Comparison of ENCODE assay signal across 9 cellular contexts in the genomic region with DNA sequence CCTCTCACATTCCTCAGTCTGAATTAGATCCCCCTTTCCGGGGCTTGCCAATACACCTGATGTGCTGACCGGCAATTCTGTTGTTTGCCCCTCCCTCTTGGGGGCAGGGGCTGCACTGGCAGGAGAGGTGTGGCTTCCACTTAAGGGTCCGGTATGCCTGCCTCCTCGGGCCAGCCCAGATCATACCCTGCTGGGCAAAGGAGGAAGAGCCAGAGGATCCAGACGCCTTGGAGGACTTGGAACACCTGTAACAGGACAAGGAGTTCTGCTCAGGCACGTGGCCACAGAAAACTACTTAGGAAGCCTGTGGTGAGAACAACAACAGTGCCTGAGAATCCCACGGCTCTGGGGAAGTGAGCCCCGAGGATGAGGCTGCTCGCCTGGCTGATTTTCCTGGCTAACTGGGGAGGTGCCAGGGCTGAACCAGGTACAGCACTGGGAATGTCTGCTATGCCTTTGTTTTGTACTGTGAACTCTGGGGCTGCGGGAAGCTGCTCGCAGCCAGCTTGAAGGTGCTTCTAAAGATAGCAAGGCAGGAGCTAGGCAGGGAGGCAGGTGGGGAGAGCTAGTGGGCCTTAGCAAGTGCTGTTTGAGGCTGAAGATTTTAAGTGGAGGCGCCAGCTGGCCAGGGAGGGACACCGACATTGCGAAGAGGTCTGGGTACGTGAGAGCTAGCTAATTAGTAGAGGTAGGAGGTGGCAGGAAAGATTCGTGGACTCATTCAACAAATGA. TPM values are rescaled to one million over a fixed set of nuclear protein-coding genes. Genes with fewer than 3 reads are reported as not detected.
DNase-seq lines count a peak whose midpoint lies in the region; ATAC-seq, FAIRE-seq and TF ChIP-seq lines count a peak whose summit lies in the region.
"Had no signal": no experiment of that assay in that cellular context is flagged by ENCODE, and none has a peak within 500 bp of the region (broad histone marks: within the 10 kb centered on the region; RNA-seq: fewer than 3 reads in every experiment).

TSS of gene SMPDL3B (plus strand) at position 183 of the 732 bp plus-strand sequence. CDS start at position 367, 184 bp downstream.

- TF ChIP-seq CTCF in Peyer's patch (IDR thresholded peaks at IDR 0.05): peak in 3 of 6 experiments; percentile 50 to 59 (median 54)
- TF ChIP-seq CTCF in endothelial cell of umbilical vein (IDR thresholded peaks at IDR 0.05; ENCODE audit: extremely low read depth in 1 of 2, insufficient read depth in 1 of 2, low read depth in 1 of 2, low read length in 2 of 2): no peak
- no peak for TF ChIP-seq CTCF in gastrocnemius medialis (IDR thresholded peaks at IDR 0.05 in 4 of 5, conservative IDR thresholded peaks at IDR 0.05 in 1 of 5)

- CTCF ChIA-PET in endothelial cell of umbilical vein (lab: Charles Lee): interaction anchor here (0.6 to 1.8 kb wide), 5 partner anchors 16 to 77 kb away, joined by 3 to 5 read pairs (median 4); no protein-coding TSS in a partner anchor

- H3K79me2 ChIP-seq in endothelial cell of umbilical vein (ENCODE audit: control insufficient read depth, insufficient read depth, low read length): no peaks in the 10 kb centered on the region

- no TSS peak for BruUV-seq in endothelial cell of umbilical vein (replicated peaks; lab: Mats Ljungman, UMichigan)

- peak within 1 kb of the TSS in 3 of 4 donors; percentile 36 to 77 (median 55) for H3K27ac ChIP-seq in Peyer's patch
- H3K27ac ChIP-seq in endothelial cell of umbilical vein (ENCODE audit: insufficient read depth, low read depth, low read length): no peak within 1 kb of the TSS
- no peak within 1 kb of the TSS for H3K27ac ChIP-seq in rectal smooth muscle tissue (ENCODE audit: low read depth, low read length)
- no peak within 1 kb of the TSS for H3K27ac ChIP-seq in gastrocnemius medialis
- H3K27ac ChIP-seq: epithelial cell of prostate had no signal

- ATAC-seq in GM19395 (IDR thresholded peaks at IDR 0.05; ENCODE audit: unreplicated experiment): no peak
- no peak for ATAC-seq in HG02973 (IDR thresholded peaks at IDR 0.05; ENCODE audit: unreplicated experiment)
- ATAC-seq in gastrocnemius medialis: no peak

- H3K36me3 ChIP-seq in Peyer's patch (no peaks in the 10 kb centered on the region), endothelial cell of umbilical vein (ENCODE audit: control insufficient read depth in 2 of 2, extremely low read depth in 1 of 2, insufficient read depth in 2 of 2, low read length in 2 of 2) (no peaks in the 10 kb centered on the region), rectal smooth muscle tissue (ENCODE audit: control insufficient read depth, insufficient read depth, low read length) (no peaks in the 10 kb centered on the region), gastrocnemius medialis (no peaks in the 10 kb centered on the region)

- H3K9ac ChIP-seq in endothelial cell of umbilical vein (replicated peaks; ENCODE audit: extremely low read depth, insufficient read depth, low read length): no peak within 1 kb of the TSS
- no peak within 1 kb of the TSS for H3K9ac ChIP-seq in rectal smooth muscle tissue (ENCODE audit: low read length)

- H2AFZ ChIP-seq in endothelial cell of umbilical vein (ENCODE audit: low read depth, low read length): peak within 1 kb of the TSS; percentile 87

- no peaks in the 10 kb centered on the region for H3K4me1 ChIP-seq in Peyer's patch
- H3K4me1 ChIP-seq in endothelial cell of umbilical vein (ENCODE audit: control insufficient read depth, extremely low read depth, insufficient read depth, low read length): no peaks in the 10 kb centered on the region
- H3K4me1 ChIP-seq in rectal smooth muscle tissue (ENCODE audit: control insufficient read depth, insufficient read depth, low read length): no peaks in the 10 kb centered on the region
- no peaks in the 10 kb centered on the region for H3K4me1 ChIP-seq in gastrocnemius medialis

- in situ Hi-C loops in gastrocnemius medialis (cut with MboI; ENCODE audit: low sequenced_read_pairs in 4 of 4): no loop called here

- H3K4me3 ChIP-seq in Peyer's patch: peak within 1 kb of the TSS in 3 of 4 donors; percentile 17 to 53 (median 44)
- H3K4me3 ChIP-seq in endothelial cell of umbilical vein (replicated peaks in 1 of 3; ENCODE audit: insufficient read depth in 1 of 3, low read depth in 1 of 3, low read length in 3 of 3): no peak within 1 kb of the TSS
- H3K4me3 ChIP-seq in rectal smooth muscle tissue (ENCODE audit: low read length): peak within 1 kb of the TSS; percentile 35
- H3K4me3 ChIP-seq in gastrocnemius medialis: peak within 1 kb of the TSS in 1 of 4 donors; percentile 28

- H3K4me2 ChIP-seq in endothelial cell of umbilical vein (ENCODE audit: insufficient read depth, low read length): no peak within 1 kb of the TSS

- no peaks in the 10 kb centered on the region for H3K27me3 ChIP-seq in Peyer's patch
- peaks cover 0 to 5% of the 10 kb centered on the region in 2 experiments for H3K27me3 ChIP-seq in endothelial cell of umbilical vein (ENCODE audit: control insufficient read depth in 2 of 2, insufficient read depth in 2 of 2, low read length in 2 of 2)
- H3K27me3 ChIP-seq in rectal smooth muscle tissue (ENCODE audit: control insufficient read depth, insufficient read depth, low read length): no peaks in the 10 kb centered on the region
- H3K27me3 ChIP-seq in gastrocnemius medialis: peaks cover 0 to 12% (median 10%) of the 10 kb centered on the region in 3 donors

- peak; percentile 60 for FAIRE-seq in endothelial cell of umbilical vein (lab: Jason Lieb, UNC)

- peak; percentile 31 to 61 for TF ChIP-seq POLR2A in Peyer's patch (IDR thresholded peaks at IDR 0.05)
- no peak for TF ChIP-seq POLR2A in endothelial cell of umbilical vein (IDR thresholded peaks at IDR 0.05; ENCODE audit: low read depth, low read length)
- TF ChIP-seq POLR2A in gastrocnemius medialis (IDR thresholded peaks at IDR 0.05): no peak

- dilution Hi-C loops in endothelial cell of umbilical vein (cut with MboI; ENCODE audit: extremely low pct_ligation_motif_present, low sequenced_read_pairs): no loop called here

- no peaks in the 10 kb centered on the region for H3K9me1 ChIP-seq in endothelial cell of umbilical vein (replicated peaks; ENCODE audit: control insufficient read depth, extremely low read depth, insufficient read depth, low read length)

- intact Hi-C loops in endothelial cell of umbilical vein (cut with micrococcal nuclease): no loop called here
- intact Hi-C loops in gastrocnemius medialis (cut with DNase I; ENCODE audit: low total_unique reads): no loop called here

- DNase-seq in AG20443 (ENCODE audit: low spot score) (peak; percentile 20), H4 (ENCODE audit: low spot score) (peak; percentile 35), Peyer's patch (peak in 2 of 3 donors; percentile 79 to 82), endothelial cell of umbilical vein (ENCODE audit: low read depth, low spot score) (peak; percentile 41), gastrocnemius medialis (no peak)

- no peaks in the 10 kb centered on the region for H4K20me1 ChIP-seq in endothelial cell of umbilical vein (replicated peaks; ENCODE audit: control insufficient read depth, extremely low read depth, insufficient read depth, low read length)

- POLR2A ChIA-PET in endothelial cell of umbilical vein (lab: Charles Lee): no interaction called here

- H3K9me3 ChIP-seq in Peyer's patch: no peaks in the 10 kb centered on the region
- no peaks in the 10 kb centered on the region for H3K9me3 ChIP-seq in endothelial cell of umbilical vein (replicated peaks; ENCODE audit: control insufficient read depth, insufficient read depth, low read length)
- H3K9me3 ChIP-seq in gastrocnemius medialis: no peaks in the 10 kb centered on the region

TF ChIP-seq in endothelial cell of umbilical vein, 7 proteins besides CTCF, POLR2A, EP300 and RAD21:
- TF ChIP-seq JUN (IDR thresholded peaks at IDR 0.05; ENCODE audit: borderline replicate concordance, insufficient read depth, insufficient read length, low read depth): no peak
- no peak for TF ChIP-seq POLR2AphosphoS5 (IDR thresholded peaks at IDR 0.05; ENCODE audit: insufficient read depth, low read depth, low read length)
- TF ChIP-seq EZH2 (IDR thresholded peaks at IDR 0.05; ENCODE audit: borderline replicate concordance, low read depth, low read length, severe bottlenecking): no peak
- no peak for TF ChIP-seq FOS (IDR thresholded peaks at IDR 0.05; ENCODE audit: borderline replicate concordance, insufficient read depth, low read length)
- no peak for TF ChIP-seq GATA2 (IDR thresholded peaks at IDR 0.05; ENCODE audit: insufficient read depth, insufficient read length, low read depth, low read length)
- TF ChIP-seq, protein P1, sequence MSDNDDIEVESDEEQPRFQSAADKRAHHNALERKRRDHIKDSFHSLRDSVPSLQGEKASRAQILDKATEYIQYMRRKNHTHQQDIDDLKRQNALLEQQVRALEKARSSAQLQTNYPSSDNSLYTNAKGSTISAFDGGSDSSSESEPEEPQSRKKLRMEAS (IDR thresholded peaks at IDR 0.05; ENCODE audit: insufficient read depth, insufficient read length): no peak
- no peak for TF ChIP-seq MYC (IDR thresholded peaks at IDR 0.05; ENCODE audit: low read depth, low read length)

RNA-seq across cellular contexts. Expression of gene SMPDL3B, which starts in this region (rescaled TPM):
- 0.23 and 1.6 TPM in 2 replicates for total RNA-seq in H4 (2014; rRNA removed; shearing (Covaris generic))
- total RNA-seq in Peyer's patch: 10 to 100 TPM in 3 of 4 donors, 1 to 10 TPM in 1; 6.6 to 43.4 (median 31.6) TPM
- 0.23 TPM in 1 of 2 replicates, not detected in the other for total RNA-seq in endothelial cell of umbilical vein
- 1.2 and 1.3 TPM in 2 replicates for polyA plus RNA-seq in endothelial cell of umbilical vein
- 0.74 and 0.90 TPM in 2 replicates for polyA plus RNA-seq in endothelial cell of umbilical vein (2011; cell fraction: cytosol; rRNA removed)
- polyA plus RNA-seq in endothelial cell of umbilical vein (2011; cell fraction: nucleus; rRNA removed): 0.40 and 0.60 TPM in 2 replicates
- polyA plus RNA-seq in endothelial cell of umbilical vein (2012): 0.50 and 1.6 TPM in 2 replicates
- polyA minus RNA-seq in endothelial cell of umbilical vein: 0.81 and 1.0 TPM in 2 replicates
- 4.2 TPM for polyA minus RNA-seq in endothelial cell of umbilical vein (2011; cell fraction: cytosol; rRNA and poly(A)+ RNA removed)
- polyA minus RNA-seq in endothelial cell of umbilical vein (2011; cell fraction: nucleus; rRNA and poly(A)+ RNA removed): not detected in 2 replicates
- total RNA-seq in gastrocnemius medialis: under 1 TPM in 1 of 4 donors, not detected in 3; 0.29 TPM

Comparison
In these comparisons a context has a peak if more than half of its experiments do, and no peak if none do; other contexts are left out.
1. DNase-seq: peak in AG20443 (single experiment), H4 (single experiment), Peyer's patch (2 of 3) and endothelial cell of umbilical vein (single experiment); none in gastrocnemius medialis (0 of 2).
2. H3K27ac ChIP-seq: peak in Peyer's patch (3 of 4); none in endothelial cell of umbilical vein (single experiment), rectal smooth muscle tissue (single experiment) and gastrocnemius medialis (0 of 4).
3. H3K4me3 ChIP-seq: peak in Peyer's patch (3 of 4) and rectal smooth muscle tissue (single experiment); none in endothelial cell of umbilical vein (0 of 3).
4. POLR2A ChIP-seq: peak in Peyer's patch (2 of 2); none in endothelial cell of umbilical vein (single experiment) and gastrocnemius medialis (0 of 2).